Comparison of ENCODE assay signal across 23 cellular contexts in the genomic region with DNA sequence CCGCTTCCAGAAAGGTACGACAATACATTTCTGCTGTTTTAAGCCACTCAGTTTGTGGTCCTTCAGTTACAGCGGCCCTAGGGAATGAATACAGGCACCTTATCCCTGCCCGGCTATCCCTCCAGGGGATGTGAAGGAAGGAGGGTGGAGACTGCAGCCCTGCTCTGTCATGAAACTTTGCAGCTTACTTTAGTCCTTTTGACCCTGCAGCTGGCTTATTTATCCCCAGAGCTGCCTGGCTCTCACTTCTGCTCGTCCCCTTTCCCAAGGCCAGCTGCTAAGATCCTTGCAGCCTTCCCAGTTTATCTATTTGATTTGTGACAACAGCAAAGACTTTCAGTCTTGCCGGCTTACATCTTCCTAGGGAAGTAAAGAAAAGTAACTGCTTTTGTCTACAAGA.
"Had no signal": no experiment of that assay in that cellular context is flagged by ENCODE, and none has a peak within 500 bp of the region (broad histone marks: within the 10 kb centered on the region; RNA-seq: fewer than 3 reads in every experiment).

No MANE protein-coding gene starts in this region.

- DNase-seq: activated CD4-positive, alpha-beta memory T cell treated with anti-CD3 and anti-CD28 coated beads for 36 hours; activated CD4-positive, alpha-beta T cell treated with anti-CD3 and anti-CD28 coated beads, Interleukin-2, amount 10 ng/mL, durations not matched to agents 7 days and 5 days; activated CD4-positive, CD25-positive, alpha-beta regulatory T cell; activated CD8-positive, alpha-beta memory T cell treated with anti-CD3 and anti-CD28 coated beads for 24 hours; activated gamma-delta T cell; activated naive CD4-positive, alpha-beta T cell treated with anti-CD3 and anti-CD28 coated beads for 36 hours; activated T-cell treated with anti-CD3 and anti-CD28 coated beads, Interleukin-2, amount 50 U/mL, for 4 hours; amygdala; KG1; NCI-H1092; NCI-H1417; NCI-H1694 treated with DMSO at 0.1 percent for 48 hours; NCI-H2029 treated with DMSO at 0.1 percent for 48 hours; NCI-H510A treated with DMSO at 0.1 percent for 48 hours; NCI-H69; OCI-M1; RPMI8226; SHP77; T-cell; T1000 had no signal

- H3K4me1 ChIP-seq: SJSA1 had no signal

- H3K4me3 ChIP-seq: SJSA1 had no signal

- H3K36me3 ChIP-seq: SJSA1 had no signal

- H3K27ac ChIP-seq: SJSA1 had no signal

- H3K9me3 ChIP-seq: SJSA1 had no signal

- H3K27me3 ChIP-seq: SJSA1 had no signal

- ATAC-seq: activated T-cell treated with anti-CD3 and anti-CD28 coated beads, Interleukin-2, amount 50 U/mL, for 4 hours; T-cell had no signal

- FAIRE-seq: astrocyte, TTC549 had no signal
